30 cellular contexts compared by ENCODE assay signal in the genomic region with DNA sequence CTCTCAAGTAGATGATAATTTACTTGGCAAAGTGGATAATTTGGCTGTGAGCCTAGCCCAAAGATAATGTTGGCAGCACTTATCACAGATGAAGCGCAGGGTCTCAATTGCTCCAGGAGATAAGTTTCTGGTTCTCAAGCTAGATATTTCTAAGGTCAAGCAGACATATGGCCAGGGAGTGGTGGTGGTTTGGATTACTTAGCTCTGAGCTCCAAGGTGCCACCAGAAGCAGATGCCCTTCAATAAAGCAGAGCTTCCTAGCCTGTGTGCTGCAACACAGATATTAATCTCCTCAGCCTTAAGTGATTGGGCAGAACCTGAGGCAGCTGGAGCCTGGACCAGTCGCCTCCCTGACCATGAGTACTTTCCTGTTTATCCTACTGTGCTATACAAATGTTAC.
"Had no signal": no experiment of that assay in that cellular context is flagged by ENCODE, and none has a peak within 500 bp of the region (broad histone marks: within the 10 kb centered on the region; RNA-seq: fewer than 3 reads in every experiment).

No MANE protein-coding gene starts in this region.

- H3K36me3 Mint-ChIP-seq: activated naive CD4-positive, alpha-beta T cell treated with anti-CD3 and anti-CD28 coated beads, Interleukin-2, amount 50 U/mL, for 24 hours; activated naive CD8-positive, alpha-beta T cell treated with anti-CD3 and anti-CD28 coated beads, Interleukin-2, amount 10 ng/mL, durations not matched to agents 7 days and 5 days had no signal

- H3K36me3 ChIP-seq: ascending aorta, cardiac muscle cell, colonic mucosa, Peyer's patch had no signal

- H3K27ac Mint-ChIP-seq: activated CD4-positive, alpha-beta T cell treated with anti-CD3 and anti-CD28 coated beads, Interleukin-2, amount 10 ng/mL, durations not matched to agents 24 days and 14 days; activated CD8-positive, alpha-beta T cell treated with anti-CD3 and anti-CD28 coated beads for 36 hours; activated naive CD4-positive, alpha-beta T cell treated with anti-CD3 and anti-CD28 coated beads, Interleukin-2, amount 50 U/mL, for 24 hours; activated naive CD8-positive, alpha-beta T cell treated with anti-CD3 and anti-CD28 coated beads, Interleukin-2, amount 10 ng/mL, durations not matched to agents 7 days and 5 days; activated T-cell treated with anti-CD3 and anti-CD28 coated beads, Interleukin-2, amount 50 U/mL, for 24 hours; activated T-helper 2 cell treated with anti-CD3 and anti-CD28 coated beads, Interferon-gamma antibody, Interleukin-2, Interleukin-4, amounts not matched to agents 10 μg/mL and 5 μg/mL and 100 μg/mL, durations not matched to agents 14 hours and 24 hours and 36 hours had no signal

- H3K27me3 Mint-ChIP-seq: activated CD4-positive, alpha-beta T cell treated with anti-CD3 and anti-CD28 coated beads, Interleukin-2, amount 10 ng/mL, durations not matched to agents 24 days and 14 days had no signal

- H3K4me3 ChIP-seq: ascending aorta, cardiac muscle cell, colonic mucosa, Peyer's patch had no signal

- H3K4me1 ChIP-seq: ascending aorta, colonic mucosa, Peyer's patch had no signal

- H3K4me1 Mint-ChIP-seq: activated CD4-positive, alpha-beta T cell treated with anti-CD3 and anti-CD28 coated beads, Interleukin-2, amount 10 ng/mL, durations not matched to agents 24 days and 14 days; activated naive CD4-positive, alpha-beta T cell treated with anti-CD3 and anti-CD28 coated beads, Interleukin-2, amount 50 U/mL, for 24 hours; activated naive CD8-positive, alpha-beta T cell treated with anti-CD3 and anti-CD28 coated beads, Interleukin-2, amount 10 ng/mL, durations not matched to agents 7 days and 5 days; central memory CD8-positive, alpha-beta T cell had no signal

- H3K9me3 ChIP-seq: ascending aorta, colonic mucosa, Peyer's patch had no signal

- H3K27ac ChIP-seq: ascending aorta, cardiac muscle cell, colonic mucosa, KMS-11, Peyer's patch, RWPE1 had no signal

- H3K27me3 ChIP-seq: ascending aorta, cardiac muscle cell, colonic mucosa, Peyer's patch had no signal

- H3K9me3 Mint-ChIP-seq: activated CD4-positive, alpha-beta T cell treated with anti-CD3 and anti-CD28 coated beads, Interleukin-2, amount 10 ng/mL, durations not matched to agents 24 days and 14 days; activated CD8-positive, alpha-beta T cell treated with anti-CD3 and anti-CD28 coated beads for 36 hours; activated naive CD4-positive, alpha-beta T cell treated with anti-CD3 and anti-CD28 coated beads, Interleukin-2, amount 50 U/mL, for 24 hours; activated naive CD8-positive, alpha-beta T cell treated with anti-CD3 and anti-CD28 coated beads, Interleukin-2, amount 10 ng/mL, durations not matched to agents 7 days and 5 days; activated T-cell treated with anti-CD3 and anti-CD28 coated beads, Interleukin-2, amount 50 U/mL, for 24 hours; activated T-helper 2 cell treated with anti-CD3 and anti-CD28 coated beads, Interferon-gamma antibody, Interleukin-2, Interleukin-4, amounts not matched to agents 10 μg/mL and 5 μg/mL and 100 μg/mL, durations not matched to agents 14 hours and 24 hours and 36 hours; central memory CD8-positive, alpha-beta T cell had no signal

- DNase-seq: activated CD4-positive, alpha-beta T cell treated with anti-CD3 and anti-CD28 coated beads, Interleukin-2, amount 10 ng/mL, durations not matched to agents 24 days and 14 days; activated CD4-positive, alpha-beta T cell treated with anti-CD3 and anti-CD28 coated beads, Interleukin-2, amount 50 U/mL, for 4 hours; activated CD8-positive, alpha-beta T cell treated with anti-CD3 and anti-CD28 coated beads for 36 hours; activated gamma-delta T cell; activated naive CD4-positive, alpha-beta T cell treated with Interleukin-2 at 50 U/mL for 16 hours; activated naive CD8-positive, alpha-beta T cell treated with anti-CD3 and anti-CD28 coated beads, Interleukin-2, amount 10 ng/mL, durations not matched to agents 7 days and 5 days; activated T-cell treated with anti-CD3 and anti-CD28 coated beads, Interleukin-2, amount 50 U/mL, for 24 hours; amygdala; colonic mucosa; MM.1S; MV-4-11; NCI-H1092; NCI-H1417 treated with DMSO at 0.1 percent for 48 hours; NCI-H187 treated with DMSO at 0.1 percent for 48 hours; NCI-H2081; NCI-H226; NCI-H446 treated with DMSO at 0.1 percent for 48 hours; NCI-H748 treated with DMSO at 0.1 percent for 48 hours; NK-92 treated with Interleukin-12 subunit alpha and Interleukin-12 subunit beta, amount 100 ng/mL, for 24 hours; Peyer's patch; T1000 had no signal

- ATAC-seq: activated CD8-positive, alpha-beta T cell treated with anti-CD3 and anti-CD28 coated beads for 36 hours; PC-3; Right ventricle myocardium inferior had no signal

- H3K4me3 Mint-ChIP-seq: activated CD4-positive, alpha-beta T cell treated with anti-CD3 and anti-CD28 coated beads, Interleukin-2, amount 10 ng/mL, durations not matched to agents 24 days and 14 days; activated CD8-positive, alpha-beta T cell treated with anti-CD3 and anti-CD28 coated beads for 36 hours; activated naive CD4-positive, alpha-beta T cell treated with anti-CD3 and anti-CD28 coated beads, Interleukin-2, amount 50 U/mL, for 24 hours; activated naive CD8-positive, alpha-beta T cell treated with anti-CD3 and anti-CD28 coated beads, Interleukin-2, amount 10 ng/mL, durations not matched to agents 7 days and 5 days; activated T-cell treated with anti-CD3 and anti-CD28 coated beads, Interleukin-2, amount 50 U/mL, for 24 hours; central memory CD8-positive, alpha-beta T cell had no signal
